ENCODE assay signal across 9 cellular contexts in genomic region chr14:34554540-34555250, GRCh38. TPM values are rescaled to one million over a fixed set of nuclear protein-coding genes. Genes with fewer than 3 reads are reported as not detected.
DNase-seq lines count a peak whose midpoint lies in the region; ATAC-seq, FAIRE-seq and TF ChIP-seq lines count a peak whose summit lies in the region.
"Had no signal": no experiment of that assay in that cellular context is flagged by ENCODE, and none has a peak within 500 bp of the region (broad histone marks: within the 10 kb centered on the region; RNA-seq: fewer than 3 reads in every experiment).

No MANE protein-coding gene starts in this region.

- H2BK20ac ChIP-seq in H1 (ENCODE audit: low read length): 0 out of 2 replicates have a peak overlapping the region, but pooled peaks have one; percentile 34

- H2AFZ ChIP-seq in PC-9: no peak overlapping the region
- no peak overlapping the region for H2AFZ ChIP-seq in H1 (ENCODE audit: low read length)

- H4K91ac ChIP-seq in H1 (replicated peaks; ENCODE audit: insufficient read length, low read length): no peak overlapping the region

- intact Hi-C loops in PC-9 (cut with micrococcal nuclease; ENCODE audit: unreplicated experiment): no loop called here
- intact Hi-C loops in psoas muscle (cut with DNase I): no loop called here

- 82% methylated on average over 9 of the region's 9 CpGs; no CpG with 5 or more reads in 1 of the 2 experiments for WGBS in H1 (ENCODE audit: extremely low coverage in 1 of 2, insufficient coverage in 1 of 2, insufficient read length in 1 of 2, insufficient replicate concordance in 2 of 2, low coverage in 1 of 2, low lambda C conversion rate in 2 of 2, missing lambda C conversion rate in 1 of 2), 2 experiments
- 43 to 72% (median 61%) methylated on average over 9 of the region's 9 CpGs for WGBS in psoas muscle, 3 donors

- no peaks in the 10 kb centered on the region for H3K27me3 ChIP-seq in PC-9 (ENCODE audit: insufficient read depth, low read depth)
- H3K27me3 ChIP-seq in H1 (replicated peaks in 1 of 4; ENCODE audit: control insufficient read depth in 3 of 4, extremely low read depth in 1 of 4, insufficient read depth in 3 of 4, low read length in 3 of 4): no peaks in the 10 kb centered on the region
- H3K27me3 ChIP-seq in psoas muscle (ENCODE audit: insufficient read depth in 3 of 3, low read length in 2 of 3): no peaks in the 10 kb centered on the region
- H3K27me3 ChIP-seq: adrenal gland had no signal

- CTCF ChIA-PET in PC-9 (lab: Charles Lee) (no interaction called here), H1 (lab: Charles Lee; ENCODE audit: partially characterized antibody) (no interaction called here)

- H3F3A ChIP-seq in PC-9 (ENCODE audit: insufficient read depth, low read depth): peaks cover 7% of the 10 kb centered on the region; the same call in 1 of the 2 replicates

- peak overlapping the region; percentile 19; the same call in 1 of the 2 replicates for H3K27ac ChIP-seq in PC-9
- H3K27ac ChIP-seq in H1 (ENCODE audit: low read depth, low read length): no peak overlapping the region
- H3K27ac ChIP-seq in psoas muscle: peak overlapping the region; percentile 56

- no peak for ATAC-seq in psoas muscle
- ATAC-seq in GM18867 (IDR thresholded peaks at IDR 0.05; ENCODE audit: unreplicated experiment): no peak
- no peak for ATAC-seq in HG03280 (IDR thresholded peaks at IDR 0.05; ENCODE audit: unreplicated experiment)

- TF ChIP-seq CTCF in D721Med (IDR thresholded peaks at IDR 0.05; ENCODE audit: insufficient read depth, missing control alignments) (no peak), PC-9 (conservative IDR thresholded peaks at IDR 0.05) (no peak), H1 (IDR thresholded peaks at IDR 0.05; ENCODE audit: control extremely low read depth in 1 of 3, insufficient read depth in 1 of 3, low read depth in 1 of 3, low read length in 3 of 3) (no peak), psoas muscle (IDR thresholded peaks at IDR 0.05) (no peak)

- H3K56ac ChIP-seq in H1 (replicated peaks; ENCODE audit: insufficient read length, low read depth, low read length): no peak overlapping the region

- H3K36me3 ChIP-seq in PC-9 (ENCODE audit: low read depth): no peaks in the 10 kb centered on the region
- no peaks in the 10 kb centered on the region for H3K36me3 ChIP-seq in H1 (ENCODE audit: control insufficient read depth in 2 of 4, insufficient read depth in 4 of 4, low read length in 3 of 4)
- H3K36me3 ChIP-seq in psoas muscle (ENCODE audit: insufficient read depth in 1 of 2, low read depth in 1 of 2): no peaks in the 10 kb centered on the region
- H3K36me3 ChIP-seq: adrenal gland had no signal

- H2BK120ac ChIP-seq in H1 (replicated peaks; ENCODE audit: low read depth, low read length): no peak overlapping the region

- H4K20me1 ChIP-seq in PC-9 (ENCODE audit: insufficient read depth) (no peaks in the 10 kb centered on the region), H1 (replicated peaks in 1 of 2; ENCODE audit: control insufficient read depth in 1 of 2, insufficient read depth in 2 of 2, low read length in 2 of 2) (no peaks in the 10 kb centered on the region)

- H2BK5ac ChIP-seq in H1 (ENCODE audit: low read depth, low read length): no peak overlapping the region

- DNase-seq in D721Med (ENCODE audit: insufficient read length, low spot score) (peak; percentile 57), PC-9 (no peak), H1 (ENCODE audit: low read depth in 1 of 2, low spot score in 2 of 2) (no peak), psoas muscle (no peak), NCI-H1417 (lab: John Stamatoyannopoulos, UW) (no peak), SIG-M5 (lab: John Stamatoyannopoulos, UW) (no peak)

- no peak overlapping the region for H3K23ac ChIP-seq in H1 (ENCODE audit: insufficient read length)

- no peak overlapping the region; a peak in 1 of 7 replicates for H3K9ac ChIP-seq in H1 (replicated peaks in 1 of 4; ENCODE audit: extremely low read depth in 1 of 4, low read depth in 3 of 4, low read length in 3 of 4)

- H3K23me2 ChIP-seq in H1 (ENCODE audit: low read depth, low read length): no peaks in the 10 kb centered on the region

- no peak for TF ChIP-seq EP300 in H1 (IDR thresholded peaks at IDR 0.05; ENCODE audit: borderline replicate concordance in 1 of 2, low read depth in 2 of 2, low read length in 2 of 2)

- no peak overlapping the region for H3K14ac ChIP-seq in H1 (ENCODE audit: insufficient read length)

- H2AK5ac ChIP-seq in H1 (ENCODE audit: low read depth, low read length): no peak overlapping the region

- H2BK15ac ChIP-seq in H1 (ENCODE audit: low read length): peak overlapping the region; percentile 92

- no peak overlapping the region for H3K4ac ChIP-seq in H1 (replicated peaks; ENCODE audit: insufficient read length, low read depth, low read length)

- H3K4me1 ChIP-seq in PC-9 (replicated peaks; ENCODE audit: insufficient read depth) (0 out of 2 replicates have a peak, but pooled peaks cover 5% of the 10 kb centered on the region), H1 (replicated peaks in 1 of 4; ENCODE audit: control insufficient read depth in 3 of 4, insufficient read depth in 4 of 4, low read length in 3 of 4) (no peaks in the 10 kb centered on the region; a peak in 1 of 7 replicates), psoas muscle (no peaks in the 10 kb centered on the region)
- H3K4me1 ChIP-seq: adrenal gland had no signal

- H3K9me3 ChIP-seq in PC-9 (ENCODE audit: insufficient read depth, low read depth) (no peaks in the 10 kb centered on the region), H1 (ENCODE audit: insufficient read depth in 2 of 2, low read depth in 1 of 2, low read length in 1 of 2) (no peaks in the 10 kb centered on the region), psoas muscle (no peaks in the 10 kb centered on the region)
- H3K9me3 ChIP-seq: adrenal gland had no signal

- no peak for TF ChIP-seq POLR2A in H1 (IDR thresholded peaks at IDR 0.05; ENCODE audit: control extremely low read depth in 1 of 2, low read depth in 2 of 2, low read length in 2 of 2)

- BruUV-seq in PC-9 (replicated peaks; lab: Mats Ljungman, UMichigan): TSS peak; percentile 71

- H3K4me3 ChIP-seq in PC-9 (peak overlapping the region; percentile 18; the same call in 1 of the 2 replicates), H1 (ENCODE audit: extremely low read depth in 1 of 4, insufficient read depth in 2 of 4, low read depth in 3 of 4, low read length in 4 of 4) (no peak overlapping the region), psoas muscle (peak overlapping the region; percentile 13)
- H3K4me3 ChIP-seq: adrenal gland had no signal

- no peak overlapping the region for H4K5ac ChIP-seq in H1 (ENCODE audit: insufficient read length, low read depth, low read length)

- H3K4me2 ChIP-seq in PC-9: peak overlapping the region; percentile 60
- peak overlapping the region in 1 of 2 experiments; percentile 34; a peak in 1 of 4 replicates for H3K4me2 ChIP-seq in H1 (ENCODE audit: insufficient read depth in 1 of 2, low read depth in 2 of 2, low read length in 2 of 2)

- H3K79me2 ChIP-seq in PC-9 (ENCODE audit: low read depth) (no peaks in the 10 kb centered on the region), H1 (ENCODE audit: control insufficient read depth in 1 of 2, insufficient read depth in 2 of 2, low read length in 2 of 2) (no peaks in the 10 kb centered on the region)

- POLR2A ChIA-PET in PC-9 (lab: Charles Lee; ENCODE audit: unreplicated experiment) (interaction anchor here (0.5 to 0.7 kb wide), 5 partner anchors 46 to 1263 kb away, joined by 3 to 10 read pairs (median 5); no protein-coding TSS in a partner anchor), H1 (lab: Charles Lee; ENCODE audit: partially characterized antibody) (interaction anchor here (0.7 to 1.4 kb wide), 5 partner anchors 14 to 226 kb away, joined by 3 to 5 read pairs (median 4); partner anchors contain the start of gene SPTSSA)

- no peak overlapping the region for H2BK12ac ChIP-seq in H1 (ENCODE audit: low read depth, low read length)

- H3K9me2 ChIP-seq in PC-9 (ENCODE audit: insufficient read depth): no peaks in the 10 kb centered on the region

- H3K79me1 ChIP-seq in H1 (ENCODE audit: low read depth, low read length): no peaks in the 10 kb centered on the region

- FAIRE-seq in D721Med (lab: Jason Lieb, UNC): no peak
- no peak for FAIRE-seq in H1 (lab: Jason Lieb, UNC)

- H3K18ac ChIP-seq in H1 (ENCODE audit: extremely low read depth, low read length): no peak overlapping the region

- H4K8ac ChIP-seq in H1 (ENCODE audit: extremely low read depth, insufficient read depth, low read length): no peak overlapping the region

- TF ChIP-seq RAD21 in H1 (IDR thresholded peaks at IDR 0.05 in 1 of 2, conservative IDR thresholded peaks at IDR 0.05 in 1 of 2; ENCODE audit: low read depth in 2 of 2, low read length in 2 of 2): no peak

TF ChIP-seq in H1, 55 proteins besides CTCF, POLR2A, EP300 and RAD21 (continues in another document):
- TF ChIP-seq GTF2F1 (IDR thresholded peaks at IDR 0.05; ENCODE audit: borderline replicate concordance, low read depth, low read length) (no peak), EGR1 (IDR thresholded peaks at IDR 0.05; ENCODE audit: borderline replicate concordance, low read depth, low read length) (no peak), RFX5 (IDR thresholded peaks at IDR 0.05; ENCODE audit: borderline replicate concordance, low read depth, low read length) (no peak), ATF2 (IDR thresholded peaks at IDR 0.05; ENCODE audit: low read length) (no peak), SIN3A (conservative IDR thresholded peaks at IDR 0.05 in 1 of 2, IDR thresholded peaks at IDR 0.05 in 1 of 2; ENCODE audit: low read depth in 1 of 2, low read length in 2 of 2) (no peak)

RNA-seq across cellular contexts. Expression of gene EAPP, which starts 15.2 kb away (rescaled TPM):
- 23.2 and 27.2 TPM in 2 replicates for total RNA-seq in PC-9 (2021)
- 26.3 and 28.7 TPM in 2 replicates for total RNA-seq in H1 (2021; fragmentation: NEBNext Ultra II Directional; extraction: Animal tissue kit (Norgen Biotek cat#: 25700))
- 11.2 and 18.3 TPM in 2 replicates for polyA plus RNA-seq in H1 (2011; rRNA removed)
- 27.4 TPM for polyA plus RNA-seq in H1 (2011; cell fraction: cytosol; rRNA removed)
- 8.5 TPM for polyA plus RNA-seq in H1 (2011; cell fraction: nucleus; rRNA removed)
- polyA plus RNA-seq in H1 (2012, experiment 1 of 2): 23.4 to 28.3 TPM (median 25.3 TPM) in 4 replicates
- 4.3 TPM for polyA plus RNA-seq in H1 (2012, experiment 2 of 2)
- polyA plus RNA-seq in H1 (2013, experiment 1 of 2): 31.1 TPM
- 29.8 TPM for polyA plus RNA-seq in H1 (2013, experiment 2 of 2)
- polyA minus RNA-seq in H1 (2011; rRNA and poly(A)+ RNA removed): 12.7 and 14.0 TPM in 2 replicates
- 13.0 TPM for polyA minus RNA-seq in H1 (2011; cell fraction: cytosol; rRNA and poly(A)+ RNA removed)
- polyA minus RNA-seq in H1 (2011; cell fraction: nucleus; rRNA and poly(A)+ RNA removed): 12.6 TPM
- 10 to 100 TPM; 19.9 to 28.2 (median 24.0) TPM for total RNA-seq in psoas muscle
- 10 to 100 TPM; 16.5 to 30.1 (median 22.9) TPM for polyA plus RNA-seq in psoas muscle

Comparison
In these comparisons a context has a peak if more than half of its experiments do, and no peak if none do; other contexts are left out.
1. H3K4me3 ChIP-seq: peak in PC-9 (single experiment) and psoas muscle (single experiment); none in H1 (0 of 4).